In genomic region chr13:33642374-33643065, GRCh38 we compare ENCODE assay signal across 1 cellular context.
TF ChIP-seq lines count a peak whose summit lies in the region.

No MANE protein-coding gene starts in this region.

TF ChIP-seq in HepG2, 621 proteins besides CTCF, POLR2A, EP300 and RAD21 (continued from another document):
- TF ChIP-seq, protein P1, sequence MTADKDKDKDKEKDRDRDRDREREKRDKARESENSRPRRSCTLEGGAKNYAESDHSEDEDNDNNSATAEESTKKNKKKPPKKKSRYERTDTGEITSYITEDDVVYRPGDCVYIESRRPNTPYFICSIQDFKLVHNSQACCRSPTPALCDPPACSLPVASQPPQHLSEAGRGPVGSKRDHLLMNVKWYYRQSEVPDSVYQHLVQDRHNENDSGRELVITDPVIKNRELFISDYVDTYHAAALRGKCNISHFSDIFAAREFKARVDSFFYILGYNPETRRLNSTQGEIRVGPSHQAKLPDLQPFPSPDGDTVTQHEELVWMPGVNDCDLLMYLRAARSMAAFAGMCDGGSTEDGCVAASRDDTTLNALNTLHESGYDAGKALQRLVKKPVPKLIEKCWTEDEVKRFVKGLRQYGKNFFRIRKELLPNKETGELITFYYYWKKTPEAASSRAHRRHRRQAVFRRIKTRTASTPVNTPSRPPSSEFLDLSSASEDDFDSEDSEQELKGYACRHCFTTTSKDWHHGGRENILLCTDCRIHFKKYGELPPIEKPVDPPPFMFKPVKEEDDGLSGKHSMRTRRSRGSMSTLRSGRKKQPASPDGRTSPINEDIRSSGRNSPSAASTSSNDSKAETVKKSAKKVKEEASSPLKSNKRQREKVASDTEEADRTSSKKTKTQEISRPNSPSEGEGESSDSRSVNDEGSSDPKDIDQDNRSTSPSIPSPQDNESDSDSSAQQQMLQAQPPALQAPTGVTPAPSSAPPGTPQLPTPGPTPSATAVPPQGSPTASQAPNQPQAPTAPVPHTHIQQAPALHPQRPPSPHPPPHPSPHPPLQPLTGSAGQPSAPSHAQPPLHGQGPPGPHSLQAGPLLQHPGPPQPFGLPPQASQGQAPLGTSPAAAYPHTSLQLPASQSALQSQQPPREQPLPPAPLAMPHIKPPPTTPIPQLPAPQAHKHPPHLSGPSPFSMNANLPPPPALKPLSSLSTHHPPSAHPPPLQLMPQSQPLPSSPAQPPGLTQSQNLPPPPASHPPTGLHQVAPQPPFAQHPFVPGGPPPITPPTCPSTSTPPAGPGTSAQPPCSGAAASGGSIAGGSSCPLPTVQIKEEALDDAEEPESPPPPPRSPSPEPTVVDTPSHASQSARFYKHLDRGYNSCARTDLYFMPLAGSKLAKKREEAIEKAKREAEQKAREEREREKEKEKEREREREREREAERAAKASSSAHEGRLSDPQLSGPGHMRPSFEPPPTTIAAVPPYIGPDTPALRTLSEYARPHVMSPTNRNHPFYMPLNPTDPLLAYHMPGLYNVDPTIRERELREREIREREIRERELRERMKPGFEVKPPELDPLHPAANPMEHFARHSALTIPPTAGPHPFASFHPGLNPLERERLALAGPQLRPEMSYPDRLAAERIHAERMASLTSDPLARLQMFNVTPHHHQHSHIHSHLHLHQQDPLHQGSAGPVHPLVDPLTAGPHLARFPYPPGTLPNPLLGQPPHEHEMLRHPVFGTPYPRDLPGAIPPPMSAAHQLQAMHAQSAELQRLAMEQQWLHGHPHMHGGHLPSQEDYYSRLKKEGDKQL (CRISPR knock-in tag; IDR thresholded peaks at IDR 0.05; ENCODE audit: low read depth), result peak; percentile 73; the same call in 1 of the 2 replicates
- TF ChIP-seq, protein P2, sequence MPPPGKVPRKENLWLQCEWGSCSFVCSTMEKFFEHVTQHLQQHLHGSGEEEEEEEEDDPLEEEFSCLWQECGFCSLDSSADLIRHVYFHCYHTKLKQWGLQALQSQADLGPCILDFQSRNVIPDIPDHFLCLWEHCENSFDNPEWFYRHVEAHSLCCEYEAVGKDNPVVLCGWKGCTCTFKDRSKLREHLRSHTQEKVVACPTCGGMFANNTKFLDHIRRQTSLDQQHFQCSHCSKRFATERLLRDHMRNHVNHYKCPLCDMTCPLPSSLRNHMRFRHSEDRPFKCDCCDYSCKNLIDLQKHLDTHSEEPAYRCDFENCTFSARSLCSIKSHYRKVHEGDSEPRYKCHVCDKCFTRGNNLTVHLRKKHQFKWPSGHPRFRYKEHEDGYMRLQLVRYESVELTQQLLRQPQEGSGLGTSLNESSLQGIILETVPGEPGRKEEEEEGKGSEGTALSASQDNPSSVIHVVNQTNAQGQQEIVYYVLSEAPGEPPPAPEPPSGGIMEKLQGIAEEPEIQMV (CRISPR knock-in tag; IDR thresholded peaks at IDR 0.05; ENCODE audit: low read depth), result no peak
